In the genomic region with DNA sequence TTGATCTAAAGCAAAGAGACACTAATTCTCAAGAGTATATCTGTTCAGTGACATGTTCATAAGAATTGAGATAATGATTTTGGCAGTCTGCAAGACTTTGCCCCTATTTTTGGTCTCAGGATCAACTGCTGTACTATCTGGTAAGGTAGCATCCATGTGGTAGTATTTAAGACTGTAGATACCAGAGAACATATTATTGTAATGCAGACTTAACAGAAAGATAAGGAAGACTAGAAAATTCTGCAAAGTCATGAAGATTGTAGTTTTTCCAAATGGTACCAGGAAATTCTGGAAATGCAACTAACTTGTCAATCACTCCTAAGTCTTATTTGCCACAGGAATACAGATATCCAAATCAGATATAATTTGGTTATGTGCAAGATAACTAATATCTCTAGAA, we compare ENCODE assay signal across 2 cellular contexts.
TF ChIP-seq lines count a peak whose summit lies in the region.

No MANE protein-coding gene starts in this region.

TF ChIP-seq in GM23338, 12 proteins besides CTCF, POLR2A, EP300 and RAD21 (continued from another document):
- TF ChIP-seq ZNF462 (CRISPR knock-in tag; IDR thresholded peaks at IDR 0.05), result no peak
- no peak for TF ChIP-seq JUNB (IDR thresholded peaks at IDR 0.05; ENCODE audit: unreplicated experiment)
- TF ChIP-seq NANOG (IDR thresholded peaks at IDR 0.05; ENCODE audit: borderline replicate concordance), result no peak
- TF ChIP-seq CREB1 (CRISPR knock-in tag; IDR thresholded peaks at IDR 0.05; ENCODE audit: low read depth), result no peak
- TF ChIP-seq EZH2phosphoT487 (IDR thresholded peaks at IDR 0.05; ENCODE audit: unreplicated experiment), result no peak
- TF ChIP-seq, protein P1, sequence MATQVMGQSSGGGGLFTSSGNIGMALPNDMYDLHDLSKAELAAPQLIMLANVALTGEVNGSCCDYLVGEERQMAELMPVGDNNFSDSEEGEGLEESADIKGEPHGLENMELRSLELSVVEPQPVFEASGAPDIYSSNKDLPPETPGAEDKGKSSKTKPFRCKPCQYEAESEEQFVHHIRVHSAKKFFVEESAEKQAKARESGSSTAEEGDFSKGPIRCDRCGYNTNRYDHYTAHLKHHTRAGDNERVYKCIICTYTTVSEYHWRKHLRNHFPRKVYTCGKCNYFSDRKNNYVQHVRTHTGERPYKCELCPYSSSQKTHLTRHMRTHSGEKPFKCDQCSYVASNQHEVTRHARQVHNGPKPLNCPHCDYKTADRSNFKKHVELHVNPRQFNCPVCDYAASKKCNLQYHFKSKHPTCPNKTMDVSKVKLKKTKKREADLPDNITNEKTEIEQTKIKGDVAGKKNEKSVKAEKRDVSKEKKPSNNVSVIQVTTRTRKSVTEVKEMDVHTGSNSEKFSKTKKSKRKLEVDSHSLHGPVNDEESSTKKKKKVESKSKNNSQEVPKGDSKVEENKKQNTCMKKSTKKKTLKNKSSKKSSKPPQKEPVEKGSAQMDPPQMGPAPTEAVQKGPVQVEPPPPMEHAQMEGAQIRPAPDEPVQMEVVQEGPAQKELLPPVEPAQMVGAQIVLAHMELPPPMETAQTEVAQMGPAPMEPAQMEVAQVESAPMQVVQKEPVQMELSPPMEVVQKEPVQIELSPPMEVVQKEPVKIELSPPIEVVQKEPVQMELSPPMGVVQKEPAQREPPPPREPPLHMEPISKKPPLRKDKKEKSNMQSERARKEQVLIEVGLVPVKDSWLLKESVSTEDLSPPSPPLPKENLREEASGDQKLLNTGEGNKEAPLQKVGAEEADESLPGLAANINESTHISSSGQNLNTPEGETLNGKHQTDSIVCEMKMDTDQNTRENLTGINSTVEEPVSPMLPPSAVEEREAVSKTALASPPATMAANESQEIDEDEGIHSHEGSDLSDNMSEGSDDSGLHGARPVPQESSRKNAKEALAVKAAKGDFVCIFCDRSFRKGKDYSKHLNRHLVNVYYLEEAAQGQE (IDR thresholded peaks at IDR 0.05; ENCODE audit: unreplicated experiment), result no peak
- TF ChIP-seq, protein P2, sequence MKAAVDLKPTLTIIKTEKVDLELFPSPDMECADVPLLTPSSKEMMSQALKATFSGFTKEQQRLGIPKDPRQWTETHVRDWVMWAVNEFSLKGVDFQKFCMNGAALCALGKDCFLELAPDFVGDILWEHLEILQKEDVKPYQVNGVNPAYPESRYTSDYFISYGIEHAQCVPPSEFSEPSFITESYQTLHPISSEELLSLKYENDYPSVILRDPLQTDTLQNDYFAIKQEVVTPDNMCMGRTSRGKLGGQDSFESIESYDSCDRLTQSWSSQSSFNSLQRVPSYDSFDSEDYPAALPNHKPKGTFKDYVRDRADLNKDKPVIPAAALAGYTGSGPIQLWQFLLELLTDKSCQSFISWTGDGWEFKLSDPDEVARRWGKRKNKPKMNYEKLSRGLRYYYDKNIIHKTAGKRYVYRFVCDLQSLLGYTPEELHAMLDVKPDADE (IDR thresholded peaks at IDR 0.05), result no peak
- TF ChIP-seq ZNF114 (CRISPR knock-in tag; IDR thresholded peaks at IDR 0.05), result no peak

TF ChIP-seq in WTC11, 78 proteins besides CTCF, POLR2A, EP300 and RAD21 (continued from another document):
- TF ChIP-seq, protein P3, sequence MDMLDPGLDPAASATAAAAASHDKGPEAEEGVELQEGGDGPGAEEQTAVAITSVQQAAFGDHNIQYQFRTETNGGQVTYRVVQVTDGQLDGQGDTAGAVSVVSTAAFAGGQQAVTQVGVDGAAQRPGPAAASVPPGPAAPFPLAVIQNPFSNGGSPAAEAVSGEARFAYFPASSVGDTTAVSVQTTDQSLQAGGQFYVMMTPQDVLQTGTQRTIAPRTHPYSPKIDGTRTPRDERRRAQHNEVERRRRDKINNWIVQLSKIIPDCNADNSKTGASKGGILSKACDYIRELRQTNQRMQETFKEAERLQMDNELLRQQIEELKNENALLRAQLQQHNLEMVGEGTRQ (CRISPR knock-in tag; IDR thresholded peaks at IDR 0.05), result no peak
- no peak for TF ChIP-seq ESRRA (CRISPR knock-in tag; IDR thresholded peaks at IDR 0.05; ENCODE audit: borderline replicate concordance)
- TF ChIP-seq PRRX2 (CRISPR knock-in tag; IDR thresholded peaks at IDR 0.05), result no peak
- no peak for TF ChIP-seq SOX15 (CRISPR knock-in tag; IDR thresholded peaks at IDR 0.05)
- TF ChIP-seq ZNF317 (CRISPR knock-in tag; IDR thresholded peaks at IDR 0.05; ENCODE audit: borderline replicate concordance, low read depth), result no peak
- TF ChIP-seq, protein P4, sequence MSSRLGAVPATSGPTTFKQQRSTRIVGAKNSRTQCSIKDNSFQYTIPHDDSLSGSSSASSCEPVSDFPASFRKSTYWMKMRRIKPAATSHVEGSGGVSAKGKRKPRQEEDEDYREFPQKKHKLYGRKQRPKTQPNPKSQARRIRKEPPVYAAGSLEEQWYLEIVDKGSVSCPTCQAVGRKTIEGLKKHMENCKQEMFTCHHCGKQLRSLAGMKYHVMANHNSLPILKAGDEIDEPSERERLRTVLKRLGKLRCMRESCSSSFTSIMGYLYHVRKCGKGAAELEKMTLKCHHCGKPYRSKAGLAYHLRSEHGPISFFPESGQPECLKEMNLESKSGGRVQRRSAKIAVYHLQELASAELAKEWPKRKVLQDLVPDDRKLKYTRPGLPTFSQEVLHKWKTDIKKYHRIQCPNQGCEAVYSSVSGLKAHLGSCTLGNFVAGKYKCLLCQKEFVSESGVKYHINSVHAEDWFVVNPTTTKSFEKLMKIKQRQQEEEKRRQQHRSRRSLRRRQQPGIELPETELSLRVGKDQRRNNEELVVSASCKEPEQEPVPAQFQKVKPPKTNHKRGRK (CRISPR knock-in tag; IDR thresholded peaks at IDR 0.05; ENCODE audit: borderline replicate concordance), result no peak
- no peak for TF ChIP-seq FOXP4 (CRISPR knock-in tag; IDR thresholded peaks at IDR 0.05)
- TF ChIP-seq NR3C1 (CRISPR knock-in tag; conservative IDR thresholded peaks at IDR 0.05; ENCODE audit: low read depth), result no peak
- no peak for TF ChIP-seq NR2C2 (CRISPR knock-in tag; IDR thresholded peaks at IDR 0.05)
- TF ChIP-seq ZNF396 (CRISPR knock-in tag; IDR thresholded peaks at IDR 0.05; ENCODE audit: borderline replicate concordance), result no peak
- no peak for TF ChIP-seq ATF6 (CRISPR knock-in tag; IDR thresholded peaks at IDR 0.05)
- no peak for TF ChIP-seq ZNF671 (CRISPR knock-in tag; IDR thresholded peaks at IDR 0.05)
- TF ChIP-seq, protein P5, sequence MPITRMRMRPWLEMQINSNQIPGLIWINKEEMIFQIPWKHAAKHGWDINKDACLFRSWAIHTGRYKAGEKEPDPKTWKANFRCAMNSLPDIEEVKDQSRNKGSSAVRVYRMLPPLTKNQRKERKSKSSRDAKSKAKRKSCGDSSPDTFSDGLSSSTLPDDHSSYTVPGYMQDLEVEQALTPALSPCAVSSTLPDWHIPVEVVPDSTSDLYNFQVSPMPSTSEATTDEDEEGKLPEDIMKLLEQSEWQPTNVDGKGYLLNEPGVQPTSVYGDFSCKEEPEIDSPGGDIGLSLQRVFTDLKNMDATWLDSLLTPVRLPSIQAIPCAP (CRISPR knock-in tag; IDR thresholded peaks at IDR 0.05), result no peak
- no peak for TF ChIP-seq EMX1 (CRISPR knock-in tag; IDR thresholded peaks at IDR 0.05)
